Comparison of ENCODE assay signal across 20 cellular contexts in genomic region chr1:173887627-173888026, GRCh38. TPM values are rescaled to one million over a fixed set of nuclear protein-coding genes. Genes with fewer than 3 reads are reported as not detected.
DNase-seq lines count a peak whose midpoint lies in the region; ATAC-seq and TF ChIP-seq lines count a peak whose summit lies in the region.
"Had no signal": no experiment of that assay in that cellular context is flagged by ENCODE, and none has a peak within 500 bp of the region (broad histone marks: within the 10 kb centered on the region; RNA-seq: fewer than 3 reads in every experiment).

No MANE protein-coding gene starts in this region.

- H3K27me3 ChIP-seq in HL-60 (ENCODE audit: insufficient read depth, poor library complexity, severe bottlenecking) = no peaks in the 10 kb centered on the region

- ATAC-seq in activated naive CD8-positive, alpha-beta T cell treated with anti-CD3 and anti-CD28 coated beads, Interleukin-2, amount 50 U/mL, for 24 hours = peak; percentile 73
- ATAC-seq in central memory CD8-positive, alpha-beta T cell (replicated peaks; ENCODE audit: extremely low read depth, poor library complexity, severe bottlenecking) = no peak
- ATAC-seq in stimulated activated effector memory CD8-positive, alpha-beta T cell treated with anti-CD3 and anti-CD28 coated beads, Interleukin-12 subunit alpha, Interleukin-12 subunit beta, amount 100 ng/mL, for 72 hours = peak; percentile 44
- ATAC-seq in HG03565 (IDR thresholded peaks at IDR 0.05; ENCODE audit: unreplicated experiment) = no peak
- ATAC-seq: Panc1 had no signal

- H3K9me3 Mint-ChIP-seq in activated naive CD8-positive, alpha-beta T cell treated with anti-CD3 and anti-CD28 coated beads, Interleukin-2, amount 50 U/mL, for 24 hours = no peaks in the 10 kb centered on the region
- no peaks in the 10 kb centered on the region for H3K9me3 Mint-ChIP-seq in activated naive CD8-positive, alpha-beta T cell treated with anti-CD3 and anti-CD28 coated beads for 36 hours
- no peaks in the 10 kb centered on the region for H3K9me3 Mint-ChIP-seq in central memory CD8-positive, alpha-beta T cell
- no peaks in the 10 kb centered on the region for H3K9me3 Mint-ChIP-seq in stimulated activated effector memory CD8-positive, alpha-beta T cell treated with anti-CD3 and anti-CD28 coated beads, Interleukin-12 subunit alpha, Interleukin-12 subunit beta, amount 100 ng/mL, for 72 hours
- H3K9me3 Mint-ChIP-seq: CD4-positive, alpha-beta memory T cell had no signal

- TF ChIP-seq CTCF in HL-60 (IDR thresholded peaks at IDR 0.05; ENCODE audit: insufficient read depth, low read length) = no peak

- H3K4me3 Mint-ChIP-seq in activated naive CD8-positive, alpha-beta T cell treated with anti-CD3 and anti-CD28 coated beads, Interleukin-2, amount 50 U/mL, for 24 hours = no peak overlapping the region
- no peak overlapping the region for H3K4me3 Mint-ChIP-seq in activated naive CD8-positive, alpha-beta T cell treated with anti-CD3 and anti-CD28 coated beads for 36 hours
- H3K4me3 Mint-ChIP-seq in central memory CD8-positive, alpha-beta T cell = peak overlapping the region; percentile 23
- H3K4me3 Mint-ChIP-seq in stimulated activated effector memory CD8-positive, alpha-beta T cell treated with anti-CD3 and anti-CD28 coated beads, Interleukin-12 subunit alpha, Interleukin-12 subunit beta, amount 100 ng/mL, for 72 hours = no peak overlapping the region
- H3K4me3 Mint-ChIP-seq: CD4-positive, alpha-beta memory T cell had no signal

- H3K27me3 Mint-ChIP-seq in activated naive CD8-positive, alpha-beta T cell treated with anti-CD3 and anti-CD28 coated beads, Interleukin-2, amount 50 U/mL, for 24 hours = no peaks in the 10 kb centered on the region
- no peaks in the 10 kb centered on the region for H3K27me3 Mint-ChIP-seq in activated naive CD8-positive, alpha-beta T cell treated with anti-CD3 and anti-CD28 coated beads for 36 hours
- H3K27me3 Mint-ChIP-seq in central memory CD8-positive, alpha-beta T cell = no peaks in the 10 kb centered on the region
- H3K27me3 Mint-ChIP-seq: CD4-positive, alpha-beta memory T cell had no signal

- H3K27ac Mint-ChIP-seq in activated naive CD8-positive, alpha-beta T cell treated with anti-CD3 and anti-CD28 coated beads, Interleukin-2, amount 50 U/mL, for 24 hours = no peak overlapping the region
- H3K27ac Mint-ChIP-seq in activated naive CD8-positive, alpha-beta T cell treated with anti-CD3 and anti-CD28 coated beads for 36 hours = no peak overlapping the region
- H3K27ac Mint-ChIP-seq in central memory CD8-positive, alpha-beta T cell (ENCODE audit: low read depth) = no peak overlapping the region
- H3K27ac Mint-ChIP-seq in stimulated activated effector memory CD8-positive, alpha-beta T cell treated with anti-CD3 and anti-CD28 coated beads, Interleukin-12 subunit alpha, Interleukin-12 subunit beta, amount 100 ng/mL, for 72 hours = no peak overlapping the region
- H3K27ac Mint-ChIP-seq: CD4-positive, alpha-beta memory T cell had no signal

- H3K4me1 Mint-ChIP-seq in activated naive CD8-positive, alpha-beta T cell treated with anti-CD3 and anti-CD28 coated beads, Interleukin-2, amount 50 U/mL, for 24 hours = peaks cover 17% of the 10 kb centered on the region
- H3K4me1 Mint-ChIP-seq in activated naive CD8-positive, alpha-beta T cell treated with anti-CD3 and anti-CD28 coated beads for 36 hours = peaks cover 19% of the 10 kb centered on the region
- H3K4me1 Mint-ChIP-seq in central memory CD8-positive, alpha-beta T cell = peaks cover 32% of the 10 kb centered on the region
- H3K4me1 Mint-ChIP-seq in stimulated activated effector memory CD8-positive, alpha-beta T cell treated with anti-CD3 and anti-CD28 coated beads, Interleukin-12 subunit alpha, Interleukin-12 subunit beta, amount 100 ng/mL, for 72 hours = peaks cover 15% of the 10 kb centered on the region

- DNase-seq in activated naive CD8-positive, alpha-beta T cell treated with anti-CD3 and anti-CD28 coated beads, Interleukin-2, amount 50 U/mL, for 24 hours = no peak
- DNase-seq in activated naive CD8-positive, alpha-beta T cell treated with anti-CD3 and anti-CD28 coated beads for 36 hours = no peak
- DNase-seq in HL-60 (ENCODE audit: low read depth in 1 of 2, low spot score in 1 of 2) = no peak
- DNase-seq in central memory CD8-positive, alpha-beta T cell (ENCODE audit: low spot score in 2 of 2) = no peak
- no peak for DNase-seq in stimulated activated effector memory CD8-positive, alpha-beta T cell treated with anti-CD3 and anti-CD28 coated beads, Interleukin-12 subunit alpha, Interleukin-12 subunit beta, amount 100 ng/mL, for 72 hours (ENCODE audit: low spot score in 2 of 2)
- DNase-seq in hepatic stellate cell (ENCODE audit: low spot score) = no peak
- DNase-seq: CD4-positive, alpha-beta memory T cell; DMS153; GM23248; IMR-90; NCI-H1105 treated with DMSO at 0.1 percent for 48 hours; NCI-H2029 treated with DMSO at 0.1 percent for 48 hours; NCI-H226; NCI-H524; NCI-H774; SIG-M5 had no signal

- H3K27ac ChIP-seq in HL-60 (replicated peaks) = peak overlapping the region; percentile 51; the same call in 1 of the 2 replicates
- H3K27ac ChIP-seq: GM23248 had no signal

- H3K36me3 Mint-ChIP-seq in activated naive CD8-positive, alpha-beta T cell treated with anti-CD3 and anti-CD28 coated beads, Interleukin-2, amount 50 U/mL, for 24 hours (ENCODE audit: low read depth) = peaks cover 37% of the 10 kb centered on the region
- peaks cover 24% of the 10 kb centered on the region for H3K36me3 Mint-ChIP-seq in activated naive CD8-positive, alpha-beta T cell treated with anti-CD3 and anti-CD28 coated beads for 36 hours
- H3K36me3 Mint-ChIP-seq in central memory CD8-positive, alpha-beta T cell (ENCODE audit: insufficient read depth) = peaks cover 14% of the 10 kb centered on the region
- peaks cover 19% of the 10 kb centered on the region for H3K36me3 Mint-ChIP-seq in stimulated activated effector memory CD8-positive, alpha-beta T cell treated with anti-CD3 and anti-CD28 coated beads, Interleukin-12 subunit alpha, Interleukin-12 subunit beta, amount 100 ng/mL, for 72 hours

- no peak overlapping the region for H3K4me3 ChIP-seq in HL-60 (replicated peaks; ENCODE audit: insufficient read depth, low read length)
- H3K4me3 ChIP-seq: GM23248, HAP-1 had no signal

RNA-seq across cellular contexts. Expression of gene ZBTB37, which starts 19.4 kb away (rescaled TPM):
- total RNA-seq in activated naive CD8-positive, alpha-beta T cell treated with anti-CD3 and anti-CD28 coated beads for 36 hours = 1 to 10 TPM; 7.3 to 8.0 TPM

RNA-seq across cellular contexts. Expression of gene GAS5, which starts 19.8 kb away (rescaled TPM):
- total RNA-seq in activated naive CD8-positive, alpha-beta T cell treated with anti-CD3 and anti-CD28 coated beads for 36 hours = 1,000 to 10,000 TPM; 1,009 to 1,039 TPM

RNA-seq across cellular contexts. Expression of gene SERPINC1, which starts 29.5 kb away (rescaled TPM):
- total RNA-seq in activated naive CD8-positive, alpha-beta T cell treated with anti-CD3 and anti-CD28 coated beads for 36 hours = not detected
- total RNA-seq: CD4-positive, alpha-beta memory T cell; G401; GM23248; IMR-90 had no signal

Comparison
In these comparisons a context has a peak if more than half of its experiments do, and no peak if none do; other contexts are left out.
1. ATAC-seq: peak in activated naive CD8-positive, alpha-beta T cell treated with anti-CD3 and anti-CD28 coated beads, Interleukin-2, amount 50 U/mL, for 24 hours (single experiment) and stimulated activated effector memory CD8-positive, alpha-beta T cell treated with anti-CD3 and anti-CD28 coated beads, Interleukin-12 subunit alpha, Interleukin-12 subunit beta, amount 100 ng/mL, for 72 hours (single experiment); none in central memory CD8-positive, alpha-beta T cell (single experiment) and HG03565 (single experiment).